In the genomic region with DNA sequence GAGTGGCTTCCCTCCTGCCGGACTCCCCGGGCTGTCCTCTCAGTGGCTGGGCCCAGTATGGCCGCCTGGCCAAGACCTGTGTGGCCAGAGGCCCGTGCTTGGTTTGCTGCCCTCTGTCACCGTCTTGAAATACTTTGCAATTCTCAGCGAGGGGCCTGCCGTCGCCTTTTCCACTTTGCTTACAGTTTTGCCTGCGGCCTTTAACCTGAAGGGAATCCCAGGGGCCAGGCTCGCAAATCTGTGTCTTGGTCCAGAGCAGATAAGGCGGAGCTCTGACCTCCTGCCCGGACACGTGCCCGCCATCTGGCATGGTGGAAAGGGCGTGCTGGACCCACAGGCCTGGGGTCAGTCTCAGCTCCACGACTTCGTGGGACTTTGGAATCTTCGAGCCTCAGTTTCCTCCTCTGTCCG, we compare ENCODE assay signal across 1 cellular context.
TF ChIP-seq lines count a peak whose summit lies in the region.

No MANE protein-coding gene starts in this region.

TF ChIP-seq in GM23338, 12 proteins besides CTCF, POLR2A, EP300 and RAD21 (continued from another document):
- no peak for TF ChIP-seq ZNF462 (CRISPR knock-in tag; IDR thresholded peaks at IDR 0.05)
